Comparison of ENCODE assay signal across 9 cellular contexts in the genomic region with DNA sequence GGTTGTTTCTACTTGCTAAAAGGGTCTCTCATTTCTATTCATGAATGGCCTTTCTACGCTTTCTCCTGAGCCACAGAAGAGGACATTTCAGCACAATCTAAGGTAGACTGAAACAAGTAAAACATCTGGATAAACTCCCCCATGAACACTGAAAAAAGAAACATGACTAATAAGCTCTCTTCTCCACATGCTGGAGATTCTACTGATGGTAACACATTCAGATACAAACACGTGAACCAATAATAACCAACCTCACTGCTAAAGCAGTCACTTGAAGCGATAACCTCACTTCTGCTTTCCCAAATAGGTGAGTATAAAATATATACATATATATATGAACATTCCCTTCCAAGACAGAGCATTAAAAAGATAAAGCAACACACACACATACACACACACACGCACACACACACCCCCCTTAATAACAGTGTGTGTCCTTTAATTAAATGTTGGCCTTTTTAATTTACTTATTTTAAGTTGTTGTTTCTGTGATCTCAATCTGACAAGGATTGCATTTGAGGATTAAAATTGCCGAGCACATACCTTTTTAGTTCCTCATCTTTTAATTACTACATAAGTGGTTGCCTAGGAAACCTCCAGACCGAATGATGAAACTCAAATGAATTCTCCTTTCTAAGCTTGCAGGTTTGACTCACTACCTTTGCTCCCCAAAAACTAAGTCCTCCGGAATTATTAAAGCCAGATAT.
A peak's percentile ranks its signal among the peaks of the same experiment; 100 is the strongest.
DNase-seq lines count a peak whose midpoint lies in the region; ATAC-seq and TF ChIP-seq lines count a peak whose summit lies in the region.
"Had no signal": no experiment of that assay in that cellular context is flagged by ENCODE, and none has a peak within 500 bp of the region (broad histone marks: within the 10 kb centered on the region; RNA-seq: fewer than 3 reads in every experiment).

No MANE protein-coding gene starts in this region.

- no peaks in the 10 kb centered on the region for H3K36me3 Mint-ChIP-seq in neural progenitor cell

- H3K4me3 Mint-ChIP-seq in neural progenitor cell = no peak overlapping the region

- H4K20me1 ChIP-seq in neural progenitor cell (ENCODE audit: low read depth) = no peaks in the 10 kb centered on the region

- H2AFZ ChIP-seq in neural progenitor cell (replicated peaks) = no peak overlapping the region

- no peaks in the 10 kb centered on the region for H3K27me3 ChIP-seq in neural progenitor cell

- H3K27ac Mint-ChIP-seq in neural progenitor cell = no peak overlapping the region

- H3K27me3 Mint-ChIP-seq in neural progenitor cell (ENCODE audit: insufficient read depth, low read depth) = peaks cover 5% of the 10 kb centered on the region

- no peak for TF ChIP-seq CTCF in AG04449 (IDR thresholded peaks at IDR 0.05; ENCODE audit: insufficient read depth, low read length, missing control alignments)
- no peak for TF ChIP-seq CTCF in epithelial cell of esophagus (IDR thresholded peaks at IDR 0.05; ENCODE audit: insufficient read depth, low read depth, low read length, missing control alignments)
- no peak for TF ChIP-seq CTCF in neural progenitor cell (IDR thresholded peaks at IDR 0.05)

- H3K4me2 ChIP-seq in neural progenitor cell = no peak overlapping the region

- no peaks in the 10 kb centered on the region for H3K4me1 ChIP-seq in neural progenitor cell

- H3K27ac ChIP-seq in neural progenitor cell = no peak overlapping the region

- peaks cover 10% of the 10 kb centered on the region for H3K4me1 Mint-ChIP-seq in neural progenitor cell

- DNase-seq in AG04449 (ENCODE audit: low read depth, low spot score) (peak; percentile 41), NCI-H69 (lab: John Stamatoyannopoulos, UW) (peak; percentile 42), epithelial cell of esophagus (ENCODE audit: low read depth) (peak; percentile 89), DMS114 treated with DMSO at 0.1 percent for 48 hours (lab: John Stamatoyannopoulos, UW; ENCODE audit: unreplicated experiment) (no peak), neural progenitor cell (ENCODE audit: low spot score) (no peak)
- DNase-seq: left cardiac atrium had no signal

- H3K9ac ChIP-seq in neural progenitor cell = no peak overlapping the region

- no peaks in the 10 kb centered on the region for H3K9me3 ChIP-seq in neural progenitor cell (ENCODE audit: low read depth)

- H3F3A ChIP-seq in neural progenitor cell (ENCODE audit: low read depth) = no peaks in the 10 kb centered on the region

- POLR2A ChIA-PET in AG04449 (lab: Yijun Ruan, JAX) = no interaction called here

- no peaks in the 10 kb centered on the region for H3K36me3 ChIP-seq in neural progenitor cell

- H3K79me2 ChIP-seq in neural progenitor cell (ENCODE audit: low read depth) = no peaks in the 10 kb centered on the region

- no peak overlapping the region for H3K4me3 ChIP-seq in AG04449 (ENCODE audit: low read depth, low read length)
- H3K4me3 ChIP-seq in epithelial cell of esophagus (ENCODE audit: low read length) = no peak overlapping the region
- H3K4me3 ChIP-seq in neural progenitor cell = no peak overlapping the region

- H3K9me3 Mint-ChIP-seq in neural progenitor cell = no peaks in the 10 kb centered on the region

- CTCF ChIA-PET in AG04449 (lab: Yijun Ruan, JAX) = interaction anchor here (0.7 to 2.5 kb wide), 5 partner anchors 12 to 129 kb away, joined by 3 to 6 read pairs (median 3); no protein-coding TSS in a partner anchor

- ATAC-seq in GM19043 (IDR thresholded peaks at IDR 0.05; ENCODE audit: low read depth, unreplicated experiment) = peak; percentile 45
- ATAC-seq in GM21515 (IDR thresholded peaks at IDR 0.05; ENCODE audit: unreplicated experiment) = no peak
- no peak for ATAC-seq in HG03439 (IDR thresholded peaks at IDR 0.05; ENCODE audit: unreplicated experiment)

Comparison
In these comparisons a context has a peak if more than half of its experiments do, and no peak if none do; other contexts are left out.
1. DNase-seq: peak in AG04449 (single experiment), NCI-H69 (single experiment) and epithelial cell of esophagus (single experiment); none in DMS114 treated with DMSO at 0.1 percent for 48 hours (single experiment) and neural progenitor cell (single experiment).